ENCODE assay signal across 1 cellular context in genomic region chr7:106346678-106347217, GRCh38.
TF ChIP-seq lines count a peak whose summit lies in the region.

No MANE protein-coding gene starts in this region.

TF ChIP-seq in HCT116, 20 proteins besides CTCF, POLR2A, EP300 and RAD21 (continued from another document):
- TF ChIP-seq YY1 (IDR thresholded peaks at IDR 0.05; ENCODE audit: extremely low read depth, insufficient replicate concordance, low read depth, low read length) (no peak), ELF1 (IDR thresholded peaks at IDR 0.05; ENCODE audit: borderline replicate concordance, low read depth) (no peak), FOSL1 (IDR thresholded peaks at IDR 0.05; ENCODE audit: low read depth) (peak; percentile 98), ZFX (IDR thresholded peaks at IDR 0.05) (no peak), CBX3 (IDR thresholded peaks at IDR 0.05; ENCODE audit: low read depth) (peak; percentile 97), ZNF274 (IDR thresholded peaks at IDR 0.05; ENCODE audit: low read depth, low read length) (no peak), SRF (IDR thresholded peaks at IDR 0.05; ENCODE audit: low read depth) (peak; percentile 85)
